ENCODE assay signal across 8 cellular contexts in the genomic region with DNA sequence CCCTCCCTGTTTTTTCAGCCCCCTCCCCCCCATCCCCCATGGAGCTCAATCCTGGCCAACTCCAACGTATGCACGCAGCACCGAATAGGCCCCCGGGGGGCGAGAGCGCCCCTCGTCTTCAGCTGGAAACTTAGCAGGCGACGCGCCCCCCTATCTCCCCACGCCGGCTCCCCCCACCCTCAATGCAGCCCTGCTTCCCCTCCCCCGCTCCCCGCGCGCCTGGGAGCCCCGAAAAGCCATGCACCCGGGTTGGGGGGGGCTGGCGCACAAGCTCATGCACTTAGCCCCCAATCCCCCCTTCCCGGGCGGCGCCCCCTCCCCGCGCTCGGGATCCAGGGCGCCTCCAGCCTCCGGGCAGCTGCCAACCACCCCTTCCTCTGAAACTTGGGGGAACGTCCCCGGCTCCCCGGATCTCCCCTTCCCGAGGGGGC. TPM values are rescaled to one million over a fixed set of nuclear protein-coding genes. Genes with fewer than 3 reads are reported as not detected.
DNase-seq lines count a peak whose midpoint lies in the region; ATAC-seq and TF ChIP-seq lines count a peak whose summit lies in the region.

No MANE protein-coding gene starts in this region.

- TF ChIP-seq CTCF in brain microvascular endothelial cell (IDR thresholded peaks at IDR 0.05; ENCODE audit: low read depth, low read length, missing control alignments) (no peak), lung (IDR thresholded peaks at IDR 0.05; ENCODE audit: control extremely low read depth, extremely low read depth) (no peak), testis (IDR thresholded peaks at IDR 0.05) (no peak)

- intact Hi-C loops in testis (cut with DNase I; ENCODE audit: low total_unique reads) = no loop called here

- H3K36me3 ChIP-seq in brain microvascular endothelial cell (replicated peaks) = peaks cover 20% of the 10 kb centered on the region
- peaks cover 0 to 6% of the 10 kb centered on the region in 2 donors for H3K36me3 ChIP-seq in lung (ENCODE audit: control insufficient read depth in 2 of 2, insufficient read depth in 2 of 2, low read length in 2 of 2)
- H3K36me3 ChIP-seq in testis (ENCODE audit: low read depth, missing control alignments) = no peaks in the 10 kb centered on the region

- TF ChIP-seq POLR2A in testis (IDR thresholded peaks at IDR 0.05) = no peak

- peak; percentile 44 for DNase-seq in stimulated activated CD4-positive, alpha-beta T cell treated with anti-CD3 and anti-CD28 coated beads, Interleukin-1b, Interleukin-23, amount 100 ng/mL, for 48 hours
- DNase-seq in stimulated activated CD4-positive, alpha-beta T cell treated with anti-CD3 and anti-CD28 coated beads, Interleukin-12 subunit alpha, Interleukin-12 subunit beta, amount 100 ng/mL, for 4 hours = no peak
- DNase-seq in brain microvascular endothelial cell (no peak), lung (ENCODE audit: low spot score) (no peak), testis (peak; percentile 54), NOMO-1 treated with DMSO at 0.1 percent for 48 hours (lab: John Stamatoyannopoulos, UW; ENCODE audit: unreplicated experiment) (no peak), NCI-H226 (no peak)

- H3K4me1 ChIP-seq in lung (ENCODE audit: control insufficient read depth in 2 of 2, insufficient read depth in 2 of 2, low read length in 2 of 2) = peaks cover 4 to 29% of the 10 kb centered on the region in 2 donors
- peaks cover 39% of the 10 kb centered on the region for H3K4me1 ChIP-seq in testis

- H3K27ac ChIP-seq in brain microvascular endothelial cell = peak overlapping the region; percentile 2
- H3K27ac ChIP-seq in lung (ENCODE audit: low read depth in 1 of 2, low read length in 1 of 2) = peak overlapping the region; percentile 89 to 94
- H3K27ac ChIP-seq in testis = peak overlapping the region; percentile 86 to 96

- H3K4me3 ChIP-seq in brain microvascular endothelial cell (ENCODE audit: low read depth, low read length) (peak overlapping the region; percentile 71), lung (peak overlapping the region; percentile 87), testis (peak overlapping the region; percentile 92 to 96)

- no peaks in the 10 kb centered on the region for H3K27me3 ChIP-seq in brain microvascular endothelial cell (replicated peaks)
- H3K27me3 ChIP-seq in lung (ENCODE audit: control insufficient read depth, insufficient read depth) = no peaks in the 10 kb centered on the region
- no peaks in the 10 kb centered on the region for H3K27me3 ChIP-seq in testis

- 1 to 2% methylated on average over 11 to 31 of the region's 31 CpGs for WGBS in lung, 2 donors
- WGBS in testis, 2 donors = 0% methylated on average over 16 of the region's 31 CpGs; no CpG with 5 or more reads in 1 of the 2 donors

- in situ Hi-C loops in brain microvascular endothelial cell (cut with HindIII; ENCODE audit: low pct_ligation_motif_present, low sequenced_read_pairs) = no loop called here

- no peaks in the 10 kb centered on the region for H3K9me3 ChIP-seq in lung (ENCODE audit: control insufficient read depth in 2 of 2, insufficient read depth in 1 of 2, low read length in 1 of 2)
- H3K9me3 ChIP-seq in testis = no peaks in the 10 kb centered on the region

- no peak for ATAC-seq in lung (ENCODE audit: insufficient read depth, low FRiP score)
- ATAC-seq in GM18870 (IDR thresholded peaks at IDR 0.05; ENCODE audit: unreplicated experiment) = no peak

RNA-seq across cellular contexts. Expression of a gene that starts 0.5 kb away (rescaled TPM):
- total RNA-seq in lung = 10 to 100 TPM; 19.0 to 68.0 TPM
- polyA plus RNA-seq in lung = 10 to 100 TPM; 13.4 to 20.1 TPM
- 10 to 100 TPM; 42.2 to 49.4 TPM for total RNA-seq in testis
- 7.5 TPM for polyA plus RNA-seq in testis (ENCODE audit: insufficient read depth, low read depth, low replicate concordance)

RNA-seq across cellular contexts. Expression of a gene that starts 57.7 kb away (rescaled TPM):
- total RNA-seq in lung = 100 to 1,000 TPM in 1 of 2 donors, 10 to 100 TPM in 1; 63.6 to 146 TPM
- 100 to 1,000 TPM; 120 to 181 TPM for polyA plus RNA-seq in lung
- total RNA-seq in testis = 100 to 1,000 TPM; 181 to 225 TPM
- polyA plus RNA-seq in testis (ENCODE audit: insufficient read depth, low read depth, low replicate concordance) = 241 TPM

RNA-seq across cellular contexts. Expression of a gene that starts 58.7 kb away (rescaled TPM):
- 10 to 100 TPM; 26.7 to 46.2 TPM for total RNA-seq in lung
- 10 to 100 TPM in 1 of 2 donors, 1 to 10 TPM in 1; 9.9 to 16.5 TPM for polyA plus RNA-seq in lung
- 10 to 100 TPM; 89.1 to 94.5 TPM for total RNA-seq in testis
- polyA plus RNA-seq in testis (ENCODE audit: insufficient read depth, low read depth, low replicate concordance) = 142 TPM

Comparison
In these comparisons a context has a peak if more than half of its experiments do, and no peak if none do; other contexts are left out.
1. DNase-seq: peak in stimulated activated CD4-positive, alpha-beta T cell treated with anti-CD3 and anti-CD28 coated beads, Interleukin-1b, Interleukin-23, amount 100 ng/mL, for 48 hours (single experiment) and testis (single experiment); none in stimulated activated CD4-positive, alpha-beta T cell treated with anti-CD3 and anti-CD28 coated beads, Interleukin-12 subunit alpha, Interleukin-12 subunit beta, amount 100 ng/mL, for 4 hours (single experiment), brain microvascular endothelial cell (single experiment), lung (single experiment), NOMO-1 treated with DMSO at 0.1 percent for 48 hours (single experiment) and NCI-H226 (single experiment).
2. H3K27ac ChIP-seq: peak in every context shown above with its lines; median percentile 92 in lung; 91 in testis; 2 in brain microvascular endothelial cell.
3. Peak in every context shown above with its lines, with median percentiles within 50 percentile points of each other: H3K4me3 ChIP-seq.